8 cellular contexts compared by ENCODE assay signal in genomic region chr19:45103200-45103624, GRCh38. TPM values are rescaled to one million over a fixed set of nuclear protein-coding genes. Genes with fewer than 3 reads are reported as not detected.
DNase-seq lines count a peak whose midpoint lies in the region; ATAC-seq and TF ChIP-seq lines count a peak whose summit lies in the region.

No MANE protein-coding gene starts in this region.

- no peaks in the 10 kb centered on the region for H3K27me3 ChIP-seq in BJ (ENCODE audit: control insufficient read depth, insufficient read depth, low read length)
- H3K27me3 ChIP-seq in lower lobe of right lung (ENCODE audit: low read depth) = no peaks in the 10 kb centered on the region

- H3K4me1 ChIP-seq in lower lobe of right lung = peaks cover 43% of the 10 kb centered on the region

- no peaks in the 10 kb centered on the region for H3K9me3 ChIP-seq in KOPT-K1 (ENCODE audit: insufficient read depth, low read length, poor library complexity, severe bottlenecking)
- no peaks in the 10 kb centered on the region for H3K9me3 ChIP-seq in lower lobe of right lung

- H3K27ac ChIP-seq in KOPT-K1 (ENCODE audit: low read depth, low read length, poor library complexity, severe bottlenecking) = peak overlapping the region; percentile 43
- no peak overlapping the region for H3K27ac ChIP-seq in lower lobe of right lung

- H3K36me3 ChIP-seq in BJ (ENCODE audit: control insufficient read depth, insufficient read depth, low read length) (no peaks in the 10 kb centered on the region), KOPT-K1 (ENCODE audit: insufficient read depth, low read length) (peaks cover 19% of the 10 kb centered on the region; the same call in 1 of the 2 replicates), lower lobe of right lung (no peaks in the 10 kb centered on the region)

- peak overlapping the region; percentile 29 for H3K4me3 ChIP-seq in BJ (ENCODE audit: low read depth, low read length)
- peak overlapping the region; percentile 33 for H3K4me3 ChIP-seq in lower lobe of right lung

- CTCF ChIA-PET in BJ (lab: Yijun Ruan, JAX) = interaction anchor here (1.7 to 2.0 kb wide), 2 partner anchors 23 to 28 kb away, joined by 4 to 15 read pairs; no protein-coding TSS in a partner anchor

- TF ChIP-seq CTCF in BJ (IDR thresholded peaks at IDR 0.05; ENCODE audit: insufficient read depth, low read depth, low read length) (no peak), lower lobe of right lung (IDR thresholded peaks at IDR 0.05) (no peak)

- POLR2A ChIA-PET in BJ (lab: Charles Lee) = interaction anchor here (0.6 kb wide), 1 partner anchor 20 kb away, joined by 4 read pairs; no protein-coding TSS in a partner anchor

- ATAC-seq in lower lobe of right lung (peak; percentile 22 to 56), GM21723 (IDR thresholded peaks at IDR 0.05; ENCODE audit: unreplicated experiment) (no peak), GM21381 (IDR thresholded peaks at IDR 0.05; ENCODE audit: unreplicated experiment) (no peak), GM19455 (IDR thresholded peaks at IDR 0.05; ENCODE audit: unreplicated experiment) (no peak), HG03342 (IDR thresholded peaks at IDR 0.05; ENCODE audit: unreplicated experiment) (no peak)

- no peak for DNase-seq in BJ (ENCODE audit: low read depth)
- DNase-seq in anterior cingulate cortex (lab: John Stamatoyannopoulos, UW) = peak in 50 of 58 donors; percentile 12 to 80 (median 48)
- peak; percentile 65 for DNase-seq in lower lobe of right lung

- intact Hi-C loops in lower lobe of right lung (cut with DNase I) = no loop called here

RNA-seq across cellular contexts. Expression of gene PPP1R37, which starts 10.2 kb away (rescaled TPM):
- polyA plus RNA-seq in BJ (2011; rRNA removed) = 10.8 and 16.1 TPM in 2 replicates
- polyA minus RNA-seq in BJ (2011; rRNA and poly(A)+ RNA removed) = 7.5 and 10.5 TPM in 2 replicates
- 29.1 TPM for total RNA-seq in lower lobe of right lung

RNA-seq across cellular contexts. Expression of gene GEMIN7, which starts 24.2 kb away (rescaled TPM):
- 17.0 and 25.0 TPM in 2 replicates for polyA plus RNA-seq in BJ (2011; rRNA removed)
- 10.7 and 13.8 TPM in 2 replicates for polyA minus RNA-seq in BJ (2011; rRNA and poly(A)+ RNA removed)
- total RNA-seq in lower lobe of right lung = 16.1 TPM

RNA-seq across cellular contexts. Expression of gene ZNF296, which starts 26.9 kb away (rescaled TPM):
- 0.09 TPM in 1 of 2 replicates, not detected in the other for polyA plus RNA-seq in BJ (2011; rRNA removed)
- 0.14 TPM in 1 of 2 replicates, not detected in the other for polyA minus RNA-seq in BJ (2011; rRNA and poly(A)+ RNA removed)
- 1.7 TPM for total RNA-seq in lower lobe of right lung

RNA-seq across cellular contexts. Expression of gene NKPD1, which starts 57.6 kb away (rescaled TPM):
- polyA plus RNA-seq in BJ (2011; rRNA removed) = 0.02 and 0.05 TPM in 2 replicates
- not detected in 2 replicates for polyA minus RNA-seq in BJ (2011; rRNA and poly(A)+ RNA removed)
- total RNA-seq in lower lobe of right lung = not detected

Comparison
In these comparisons a context has a peak if more than half of its experiments do, and no peak if none do; other contexts are left out.
1. ATAC-seq: peak in lower lobe of right lung (2 of 2); none in GM21723 (single experiment), GM21381 (single experiment), GM19455 (single experiment) and HG03342 (single experiment).